ENCODE assay signal across 1 cellular context in genomic region chr4:137543198-137543597, GRCh38.
TF ChIP-seq lines count a peak whose summit lies in the region.

No MANE protein-coding gene starts in this region.

TF ChIP-seq in H1, 55 proteins besides CTCF, POLR2A, EP300 and RAD21 (continued from another document):
- TF ChIP-seq ATF2 (IDR thresholded peaks at IDR 0.05; ENCODE audit: low read length) (peak; percentile 56; the same call in 1 of the 2 replicates), SP1 (IDR thresholded peaks at IDR 0.05; ENCODE audit: low read depth, low read length) (0 out of 2 replicates have a peak, but pooled peaks have one; percentile 10)
